9 cellular contexts compared by ENCODE assay signal in genomic region chr12:89280833-89281533, GRCh38.
A peak's percentile ranks its signal among the peaks of the same experiment; 100 is the strongest.
DNase-seq lines count a peak whose midpoint lies in the region; ATAC-seq lines count a peak whose summit lies in the region.
"Had no signal": no experiment of that assay in that cellular context is flagged by ENCODE, and none has a peak within 500 bp of the region (broad histone marks: within the 10 kb centered on the region; RNA-seq: fewer than 3 reads in every experiment).

No MANE protein-coding gene starts in this region.

- H3K27ac Mint-ChIP-seq in T-helper 1 cell treated with Interleukin-12 subunit alpha and Interleukin-12 subunit beta and Interleukin-4 antibody, amounts not matched to agents 30 μg/mL and 1 μg/mL, for 36 hours = peak overlapping the region; percentile 87
- H3K27ac Mint-ChIP-seq in immature natural killer cell = peak overlapping the region; percentile 66 to 96 (median 81)

- peaks cover 12% of the 10 kb centered on the region for H3K9me3 Mint-ChIP-seq in T-helper 1 cell treated with Interleukin-12 subunit alpha and Interleukin-12 subunit beta and Interleukin-4 antibody, amounts not matched to agents 30 μg/mL and 1 μg/mL, for 36 hours
- H3K9me3 Mint-ChIP-seq in immature natural killer cell = peaks cover 0 to 4% (median 0%) of the 10 kb centered on the region in 6 donors

- ATAC-seq in HG02981 (IDR thresholded peaks at IDR 0.05; ENCODE audit: unreplicated experiment) (no peak), HG02870 (IDR thresholded peaks at IDR 0.05; ENCODE audit: unreplicated experiment) (no peak)

- peak overlapping the region; percentile 65 for H3K4me3 Mint-ChIP-seq in T-helper 1 cell treated with Interleukin-12 subunit alpha and Interleukin-12 subunit beta and Interleukin-4 antibody, amounts not matched to agents 30 μg/mL and 1 μg/mL, for 36 hours
- peak overlapping the region in 4 of 5 donors; percentile 70 to 89 (median 76) for H3K4me3 Mint-ChIP-seq in immature natural killer cell

- H3K27me3 Mint-ChIP-seq in T-helper 1 cell treated with Interleukin-12 subunit alpha and Interleukin-12 subunit beta and Interleukin-4 antibody, amounts not matched to agents 30 μg/mL and 1 μg/mL, for 36 hours (ENCODE audit: low read depth) = no peaks in the 10 kb centered on the region
- H3K27me3 Mint-ChIP-seq in immature natural killer cell (ENCODE audit: low read depth in 3 of 3) = peaks cover 0 to 5% (median 0%) of the 10 kb centered on the region in 3 donors

- DNase-seq in A172 (ENCODE audit: low spot score) (peak; percentile 6), ELF-1 (ENCODE audit: low read depth, low spot score) (peak; percentile 1), immature natural killer cell (peak; percentile 8 to 46 (median 30)), NCI-H1105 (lab: John Stamatoyannopoulos, UW) (no peak), H4 (ENCODE audit: low spot score) (no peak)
- DNase-seq: thyroid gland had no signal

- H3K36me3 Mint-ChIP-seq in T-helper 1 cell treated with Interleukin-12 subunit alpha and Interleukin-12 subunit beta and Interleukin-4 antibody, amounts not matched to agents 30 μg/mL and 1 μg/mL, for 36 hours (ENCODE audit: low read depth) = peaks cover 13% of the 10 kb centered on the region
- peaks cover 0 to 9% (median 3%) of the 10 kb centered on the region in 3 donors for H3K36me3 Mint-ChIP-seq in immature natural killer cell

- peaks cover 32% of the 10 kb centered on the region for H3K4me1 Mint-ChIP-seq in T-helper 1 cell treated with Interleukin-12 subunit alpha and Interleukin-12 subunit beta and Interleukin-4 antibody, amounts not matched to agents 30 μg/mL and 1 μg/mL, for 36 hours (ENCODE audit: low read depth)
- peaks cover 19 to 44% of the 10 kb centered on the region in 2 donors for H3K4me1 Mint-ChIP-seq in immature natural killer cell

Comparison
In these comparisons a context has a peak if more than half of its experiments do, and no peak if none do; other contexts are left out.
1. DNase-seq: peak in A172 (single experiment), ELF-1 (single experiment) and immature natural killer cell (3 of 3); none in NCI-H1105 (single experiment) and H4 (single experiment).